ENCODE assay signal across 8 cellular contexts in the genomic region with DNA sequence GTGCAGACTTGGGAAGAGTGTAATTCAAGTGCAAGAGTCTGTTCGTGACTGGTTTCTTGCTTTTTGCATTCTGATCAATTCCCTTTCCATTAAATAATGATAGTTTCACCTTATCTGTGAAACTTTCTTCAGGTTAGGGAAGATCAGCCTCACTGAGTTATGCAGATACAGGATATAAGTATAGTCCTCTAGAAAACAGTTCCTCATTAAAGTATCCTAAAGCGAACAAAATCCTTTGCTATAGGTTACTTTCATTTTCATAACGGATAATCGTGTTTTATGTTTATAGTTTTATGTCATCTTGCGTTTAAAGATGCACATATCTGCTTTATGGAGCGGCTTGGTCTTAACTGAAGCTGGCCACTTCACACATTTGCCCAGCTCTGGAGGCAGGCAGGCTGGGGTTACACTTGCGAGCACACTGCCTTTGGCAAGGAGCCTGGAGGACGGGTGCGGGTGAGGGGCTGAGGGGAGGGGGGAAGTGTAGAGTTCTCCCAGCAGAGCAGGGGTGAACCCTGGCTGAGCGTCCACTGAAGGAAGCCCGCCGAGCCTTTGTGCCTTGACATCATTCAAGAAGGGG.
A peak's percentile ranks its signal among the peaks of the same experiment; 100 is the strongest.
DNase-seq lines count a peak whose midpoint lies in the region; ATAC-seq and TF ChIP-seq lines count a peak whose summit lies in the region.

No MANE protein-coding gene starts in this region.

- CTCF ChIA-PET in CD4-positive, alpha-beta memory T cell (lab: Charles Lee; ENCODE audit: partially characterized antibody) = interaction anchor here (0.9 to 11.1 kb wide), 42 partner anchors 9 to 633 kb away, joined by 3 to 309 read pairs (median 6); partner anchors contain the start of gene OLIG3

- peaks cover 15 to 32% (median 20%) of the 10 kb centered on the region in 4 donors for H3K4me1 Mint-ChIP-seq in CD4-positive, alpha-beta memory T cell
- H3K4me1 Mint-ChIP-seq in dendritic cell treated with granulocyte-macrophage colony-stimulating factor and Interleukin-4, amounts not matched to agents 40 ng/mL and 50 ng/mL, for 4 days (ENCODE audit: low read depth) = peaks cover 11% of the 10 kb centered on the region
- peaks cover 8% of the 10 kb centered on the region for H3K4me1 Mint-ChIP-seq in type B pancreatic cell (ENCODE audit: unreplicated experiment)

- H3K27me3 Mint-ChIP-seq in CD4-positive, alpha-beta memory T cell = no peaks in the 10 kb centered on the region
- peaks cover 12% of the 10 kb centered on the region for H3K27me3 Mint-ChIP-seq in dendritic cell treated with granulocyte-macrophage colony-stimulating factor and Interleukin-4, amounts not matched to agents 40 ng/mL and 50 ng/mL, for 4 days
- peaks cover 22% of the 10 kb centered on the region for H3K27me3 Mint-ChIP-seq in type B pancreatic cell

- no peaks in the 10 kb centered on the region for H3K36me3 ChIP-seq in CD4-positive, alpha-beta memory T cell (ENCODE audit: insufficient read depth, low read length)
- no peaks in the 10 kb centered on the region for H3K36me3 ChIP-seq in neutrophil

- intact Hi-C loops in CD4-positive, alpha-beta memory T cell (cut with micrococcal nuclease) = loop anchor here (1.0 to 5.0 kb wide), 6 partner anchors 21 to 299 kb away; no protein-coding TSS in a partner anchor
- intact Hi-C loops in dendritic cell treated with granulocyte-macrophage colony-stimulating factor and Interleukin-4, amounts not matched to agents 40 ng/mL and 50 ng/mL, for 4 days (cut with micrococcal nuclease) = loop anchor here (1.0 to 5.0 kb wide), 2 partner anchors 73 to 295 kb away; no protein-coding TSS in a partner anchor

- no peak for ATAC-seq in HG02759 (IDR thresholded peaks at IDR 0.05; ENCODE audit: unreplicated experiment)
- ATAC-seq in HG03460 (IDR thresholded peaks at IDR 0.05; ENCODE audit: unreplicated experiment) = no peak

- peaks cover 18% of the 10 kb centered on the region for H3K4me1 ChIP-seq in CD4-positive, alpha-beta memory T cell (ENCODE audit: insufficient read depth, low read length)
- no peaks in the 10 kb centered on the region for H3K4me1 ChIP-seq in neutrophil (ENCODE audit: control insufficient read depth in 1 of 2, insufficient read depth in 1 of 2, low read depth in 1 of 2, low read length in 1 of 2)

- no peaks in the 10 kb centered on the region for H3K9me3 Mint-ChIP-seq in CD4-positive, alpha-beta memory T cell
- H3K9me3 Mint-ChIP-seq in dendritic cell treated with granulocyte-macrophage colony-stimulating factor and Interleukin-4, amounts not matched to agents 40 ng/mL and 50 ng/mL, for 4 days = no peaks in the 10 kb centered on the region
- no peaks in the 10 kb centered on the region for H3K9me3 Mint-ChIP-seq in type B pancreatic cell

- peak overlapping the region; percentile 82 to 92 (median 86) for H3K4me3 Mint-ChIP-seq in CD4-positive, alpha-beta memory T cell
- peak overlapping the region; percentile 54 for H3K4me3 Mint-ChIP-seq in dendritic cell treated with granulocyte-macrophage colony-stimulating factor and Interleukin-4, amounts not matched to agents 40 ng/mL and 50 ng/mL, for 4 days
- H3K4me3 Mint-ChIP-seq in type B pancreatic cell = no peak overlapping the region

- DNase-seq in CD4-positive, alpha-beta memory T cell = peak in 1 of 5 donors; percentile 8
- DNase-seq in MV-4-11 (lab: John Stamatoyannopoulos, UW) (peak; percentile 23), type B pancreatic cell (ENCODE audit: extremely low spot score, unreplicated experiment) (no peak), G401 (ENCODE audit: low spot score) (no peak)

- no peaks in the 10 kb centered on the region for H3K36me3 Mint-ChIP-seq in CD4-positive, alpha-beta memory T cell
- H3K36me3 Mint-ChIP-seq in dendritic cell treated with granulocyte-macrophage colony-stimulating factor and Interleukin-4, amounts not matched to agents 40 ng/mL and 50 ng/mL, for 4 days (ENCODE audit: low read depth) = no peaks in the 10 kb centered on the region
- H3K36me3 Mint-ChIP-seq in type B pancreatic cell = no peaks in the 10 kb centered on the region

- H3K27ac ChIP-seq in CD4-positive, alpha-beta memory T cell (ENCODE audit: low read depth, low read length) = no peak overlapping the region
- no peak overlapping the region for H3K27ac ChIP-seq in neutrophil

- H3K9me3 ChIP-seq in CD4-positive, alpha-beta memory T cell (ENCODE audit: control insufficient read depth in 1 of 2, low read length in 2 of 2) = no peaks in the 10 kb centered on the region
- no peaks in the 10 kb centered on the region for H3K9me3 ChIP-seq in neutrophil

- no peaks in the 10 kb centered on the region for H3K27me3 ChIP-seq in CD4-positive, alpha-beta memory T cell (ENCODE audit: insufficient read depth, low read length)
- peaks cover 85% of the 10 kb centered on the region for H3K27me3 ChIP-seq in neutrophil

- in situ Hi-C loops in G401 (cut with HindIII; ENCODE audit: low sequenced_read_pairs) = no loop called here

- POLR2A ChIA-PET in CD4-positive, alpha-beta memory T cell (lab: Charles Lee; ENCODE audit: partially characterized antibody) = interaction anchor here (0.5 to 3.7 kb wide), 14 partner anchors 12 to 246 kb away, joined by 3 to 82 read pairs (median 5); no protein-coding TSS in a partner anchor

- H3K27ac Mint-ChIP-seq in CD4-positive, alpha-beta memory T cell = peak overlapping the region in 5 of 7 donors; percentile 47 to 91 (median 84)
- H3K27ac Mint-ChIP-seq in dendritic cell treated with granulocyte-macrophage colony-stimulating factor and Interleukin-4, amounts not matched to agents 40 ng/mL and 50 ng/mL, for 4 days = no peak overlapping the region
- H3K27ac Mint-ChIP-seq in type B pancreatic cell = no peak overlapping the region

- peak overlapping the region in 1 of 2 donors; percentile 35 for H3K4me3 ChIP-seq in CD4-positive, alpha-beta memory T cell (ENCODE audit: low read length in 2 of 2)
- H3K4me3 ChIP-seq in neutrophil (ENCODE audit: low read depth in 1 of 2, low read length in 1 of 2) = peak overlapping the region; percentile 9 to 14

- TF ChIP-seq CTCF in neutrophil (IDR thresholded peaks at IDR 0.05) (no peak), type B pancreatic cell (conservative IDR thresholded peaks at IDR 0.05) (no peak)

Comparison
In these comparisons a context has a peak if more than half of its experiments do, and no peak if none do; other contexts are left out.
1. H3K27ac Mint-ChIP-seq: peak in CD4-positive, alpha-beta memory T cell (5 of 7); none in dendritic cell treated with granulocyte-macrophage colony-stimulating factor and Interleukin-4, amounts not matched to agents 40 ng/mL and 50 ng/mL, for 4 days (single experiment) and type B pancreatic cell (single experiment).